Comparison of ENCODE assay signal across 17 cellular contexts in genomic region chr6:35764238-35764896, GRCh38. TPM values are rescaled to one million over a fixed set of nuclear protein-coding genes. Genes with fewer than 3 reads are reported as not detected.
A peak's percentile ranks its signal among the peaks of the same experiment; 100 is the strongest.
DNase-seq lines count a peak whose midpoint lies in the region; ATAC-seq, FAIRE-seq and TF ChIP-seq lines count a peak whose summit lies in the region.
"Had no signal": no experiment of that assay in that cellular context is flagged by ENCODE, and none has a peak within 500 bp of the region (broad histone marks: within the 10 kb centered on the region; RNA-seq: fewer than 3 reads in every experiment).

No MANE protein-coding gene starts in this region.

- peaks cover 0 to 4% of the 10 kb centered on the region in 2 experiments; a peak in 1 of 4 replicates for H3K27me3 ChIP-seq in GM12878 (replicated peaks in 1 of 2; ENCODE audit: control insufficient read depth in 2 of 2, insufficient read depth in 2 of 2, low read length in 1 of 2)
- no peaks in the 10 kb centered on the region for H3K27me3 ChIP-seq in iPS-20b (ENCODE audit: insufficient read depth, low read length)

- intact Hi-C loops in GM12878 (cut with micrococcal nuclease; ENCODE audit: unreplicated experiment) = no loop called here

- no peak overlapping the region for H3K4me3 ChIP-seq in GM12878
- H3K4me3 ChIP-seq in iPS-20b (ENCODE audit: low read length) = peak overlapping the region; percentile 82
- peak overlapping the region; percentile 12 for H3K4me3 ChIP-seq in retinal pigment epithelial cell (ENCODE audit: low read length)

- H3K9ac ChIP-seq in GM12878 (ENCODE audit: control insufficient read depth, insufficient read depth, low read length) (no peak overlapping the region), iPS-20b (ENCODE audit: low read depth, low read length) (peak overlapping the region; percentile 87)

- peak overlapping the region; percentile 50; the same call in 1 of the 2 replicates for H3K4me2 ChIP-seq in GM12878 (ENCODE audit: control insufficient read depth, insufficient read depth)

- no peaks in the 10 kb centered on the region for H4K20me1 ChIP-seq in GM12878 (ENCODE audit: control insufficient read depth, insufficient read depth)

- no TSS peak for BruUV-seq in GM12878 (replicated peaks; lab: Mats Ljungman, UMichigan)

- POLR2A ChIA-PET in GM12878 (lab: Charles Lee) = no interaction called here

- TF ChIP-seq CTCF in GM12878 (IDR thresholded peaks at IDR 0.05 in 2 of 3, conservative IDR thresholded peaks at IDR 0.05 in 1 of 3; ENCODE audit: control insufficient read depth in 2 of 3, extremely low read depth in 1 of 3, insufficient read depth in 1 of 3, low read depth in 3 of 3, low read length in 3 of 3) (no peak), retinal pigment epithelial cell (conservative IDR thresholded peaks at IDR 0.05; ENCODE audit: low read depth, low read length) (no peak)

- RAD21 ChIA-PET in GM12878 (lab: Charles Lee; ENCODE audit: unreplicated experiment) = no interaction called here

- no peak for TF ChIP-seq POLR2A in GM12878 (IDR thresholded peaks at IDR 0.05; ENCODE audit: low read depth, low read length)

- FAIRE-seq in GM12878 (lab: Jason Lieb, UNC) = no peak
- FAIRE-seq: endothelial cell of umbilical vein, GM12892, islet of Langerhans had no signal

- H3K27ac ChIP-seq in GM12878 (ENCODE audit: control insufficient read depth, insufficient read depth) (no peak overlapping the region), iPS-20b (ENCODE audit: low read length) (peak overlapping the region; percentile 81)

- 14% methylated on average over 26 of the region's 26 CpGs for WGBS in GM12878 (ENCODE audit: insufficient coverage, insufficient replicate concordance, low lambda C conversion rate, missing lambda C conversion rate)

- ATAC-seq in GM12878 (no peak), HG02885 (IDR thresholded peaks at IDR 0.05; ENCODE audit: poor library complexity, unreplicated experiment) (no peak)
- ATAC-seq: stimulated activated naive CD8-positive, alpha-beta T cell treated with anti-CD3 and anti-CD28 coated beads, Interleukin-15, Interleukin-2, amounts not matched to agents 100 U/mL and 50 U/mL, for 24 hours had no signal

- SMC1A ChIA-PET in GM12878 (lab: Charles Lee; ENCODE audit: uncharacterized antibody, unreplicated experiment) = no interaction called here

- TF ChIP-seq EP300 in GM12878 (IDR thresholded peaks at IDR 0.05; ENCODE audit: borderline replicate concordance in 1 of 2, control insufficient read depth in 1 of 2, low read depth in 2 of 2, low read length in 2 of 2) = no peak

- no peak for TF ChIP-seq RAD21 in GM12878 (IDR thresholded peaks at IDR 0.05; ENCODE audit: insufficient read depth, low read depth, low read length)

- H3K4me1 ChIP-seq in GM12878 (ENCODE audit: control insufficient read depth, insufficient read depth, low read length) (peaks cover 7% of the 10 kb centered on the region), iPS-20b (ENCODE audit: insufficient read depth, low read length) (peaks cover 10% of the 10 kb centered on the region; the same call in 1 of the 2 replicates)

- in situ Hi-C loops in GM12878 (cut with MboI) = no loop called here

- H3K36me3 ChIP-seq in GM12878 (ENCODE audit: control insufficient read depth in 2 of 2, insufficient read depth in 2 of 2, low read length in 1 of 2) (no peaks in the 10 kb centered on the region), iPS-20b (ENCODE audit: insufficient read depth, low read depth, low read length) (no peaks in the 10 kb centered on the region)

- H3K9me3 ChIP-seq in GM12878 (replicated peaks; ENCODE audit: control insufficient read depth, insufficient read depth, low read length) (peaks cover 9% of the 10 kb centered on the region), iPS-20b (ENCODE audit: insufficient read depth, low read depth, low read length) (no peaks in the 10 kb centered on the region)

- CTCF ChIA-PET in GM12878 (lab: Yijun Ruan, JAX) = no interaction called here

- DNase-seq in NCI-H1436 (lab: John Stamatoyannopoulos, UW) = peak; percentile 15
- no peak for DNase-seq in NCI-H1436 treated with DMSO at 0.1 percent for 48 hours (lab: John Stamatoyannopoulos, UW)
- DNase-seq in GM12878 (ENCODE audit: low read depth, low spot score) = no peak
- no peak for DNase-seq in retinal pigment epithelial cell (ENCODE audit: low read depth)
- DNase-seq in UCSD-AML1 (lab: John Stamatoyannopoulos, UW; ENCODE audit: unreplicated experiment) = no peak
- no peak for DNase-seq in putamen (ENCODE audit: low spot score)
- DNase-seq: 8988T; amniotic stem cell; NCI-H1048; stimulated activated CD4-positive, alpha-beta T cell treated with anti-CD3 and anti-CD28 coated beads, Interleukin-4, amount 100 ng/mL, for 1 hour; stimulated activated naive CD8-positive, alpha-beta T cell treated with anti-CD3 and anti-CD28 coated beads, Interleukin-15, Interleukin-2, amounts not matched to agents 100 U/mL and 50 U/mL, for 24 hours; T1000 had no signal

- H2AFZ ChIP-seq in GM12878 (ENCODE audit: control insufficient read depth, low read depth, low read length) = no peak overlapping the region

- H3K79me2 ChIP-seq in GM12878 (ENCODE audit: control insufficient read depth, insufficient read depth, low read length) = no peaks in the 10 kb centered on the region

RNA-seq across cellular contexts. Expression of gene CLPSL2, which starts 12.0 kb away (rescaled TPM):
- total RNA-seq in GM12878 (2013; cell fraction: nucleolus; rRNA removed) = not detected in 2 replicates
- total RNA-seq in GM12878 (2014; rRNA removed) = 0.49 TPM in 1 of 2 replicates, not detected in the other
- total RNA-seq in GM12878 (2014; rRNA removed; fragmentation: Illumina TruSeq; extraction: Trizol) = not detected in 2 replicates
- 1.2 and 1.3 TPM in 2 replicates for total RNA-seq in GM12878 (2021)
- not detected for polyA plus RNA-seq in GM12878 (2011; ENCODE audit: low read depth)
- polyA plus RNA-seq in GM12878 (2011; rRNA removed) = not detected in 2 replicates
- not detected in 2 replicates for polyA plus RNA-seq in GM12878 (2011; cell fraction: cytosol; rRNA removed)
- polyA plus RNA-seq in GM12878 (2011; cell fraction: nucleus; rRNA removed) = not detected in 2 replicates
- not detected in 2 replicates for polyA plus RNA-seq in GM12878 (2012)
- polyA plus RNA-seq in GM12878 (2014; fragmentation: Illumina TruSeq; extraction: Trizol) = not detected in 2 replicates
- not detected for polyA plus RNA-seq in GM12878 (2014; fragmentation: Nextera tagmentation; extraction: Ambion mirVana)
- 0.32 TPM in 1 of 2 replicates, not detected in the other for polyA plus RNA-seq in GM12878 (2014; rRNA removed)
- not detected for polyA plus RNA-seq in GM12878 (2016; fragmentation: Nextera tagmentation; extraction: Ambion mirVana)
- polyA minus RNA-seq in GM12878 (2011; rRNA and poly(A)+ RNA removed) = not detected in 2 replicates
- polyA minus RNA-seq in GM12878 (2011; cell fraction: cytosol; rRNA and poly(A)+ RNA removed) = not detected in 2 replicates
- not detected in 2 replicates for polyA minus RNA-seq in GM12878 (2011; cell fraction: nucleus; rRNA and poly(A)+ RNA removed)
- total RNA-seq: endothelial cell of umbilical vein had no signal
- polyA plus RNA-seq: endothelial cell of umbilical vein had no signal

RNA-seq across cellular contexts. Expression of gene CLPSL1, which starts 16.5 kb away (rescaled TPM):
- total RNA-seq in GM12878 (2013; cell fraction: nucleolus; rRNA removed) = not detected in 2 replicates
- total RNA-seq in GM12878 (2014; rRNA removed) (not detected in 2 replicates), GM12878 (2014; rRNA removed; fragmentation: Illumina TruSeq; extraction: Trizol) (not detected in 2 replicates), GM12878 (2021) (not detected in 2 replicates)
- not detected for polyA plus RNA-seq in GM12878 (2011; ENCODE audit: low read depth)
- polyA plus RNA-seq in GM12878 (2011; rRNA removed) (not detected in 2 replicates), GM12878 (2014; fragmentation: Illumina TruSeq; extraction: Trizol) (not detected in 2 replicates), GM12878 (2014; fragmentation: Nextera tagmentation; extraction: Ambion mirVana) (not detected), GM12878 (2014; rRNA removed) (not detected in 2 replicates), GM12878 (2016; fragmentation: Nextera tagmentation; extraction: Ambion mirVana) (not detected)
- not detected in 2 replicates for polyA plus RNA-seq in GM12878 (2011; cell fraction: cytosol; rRNA removed)
- polyA plus RNA-seq in GM12878 (2011; cell fraction: nucleus; rRNA removed) = not detected in 2 replicates
- polyA plus RNA-seq in GM12878 (2012) = not detected in 2 replicates
- not detected in 2 replicates for polyA minus RNA-seq in GM12878 (2011; rRNA and poly(A)+ RNA removed)
- polyA minus RNA-seq in GM12878 (2011; cell fraction: cytosol; rRNA and poly(A)+ RNA removed) = not detected in 2 replicates
- polyA minus RNA-seq in GM12878 (2011; cell fraction: nucleus; rRNA and poly(A)+ RNA removed) = not detected in 2 replicates
- total RNA-seq: endothelial cell of umbilical vein had no signal
- polyA plus RNA-seq: endothelial cell of umbilical vein had no signal

RNA-seq across cellular contexts. Expression of gene ARMC12, which starts 27.5 kb away (rescaled TPM):
- total RNA-seq in GM12878 (2013; cell fraction: nucleolus; rRNA removed) = 0.77 and 0.88 TPM in 2 replicates
- 0.45 and 0.49 TPM in 2 replicates for total RNA-seq in GM12878 (2014; rRNA removed)
- total RNA-seq in GM12878 (2014; rRNA removed; fragmentation: Illumina TruSeq; extraction: Trizol) = 0.40 and 0.46 TPM in 2 replicates
- total RNA-seq in GM12878 (2021) = 0.56 and 1.0 TPM in 2 replicates
- polyA plus RNA-seq in GM12878 (2011; ENCODE audit: low read depth) = 0.46 TPM
- polyA plus RNA-seq in GM12878 (2011; rRNA removed) = 0.72 and 1.6 TPM in 2 replicates
- 1.6 and 1.7 TPM in 2 replicates for polyA plus RNA-seq in GM12878 (2011; cell fraction: cytosol; rRNA removed)
- 4.8 and 8.9 TPM in 2 replicates for polyA plus RNA-seq in GM12878 (2011; cell fraction: nucleus; rRNA removed)
- 0.54 and 0.91 TPM in 2 replicates for polyA plus RNA-seq in GM12878 (2012)
- polyA plus RNA-seq in GM12878 (2014; fragmentation: Illumina TruSeq; extraction: Trizol) = 0.76 and 0.90 TPM in 2 replicates
- 1 to 10 TPM in 1 of 2 experiments, under 1 TPM in 1; 0.68 to 1.5 TPM for polyA plus RNA-seq in GM12878 (2014; fragmentation: Nextera tagmentation; extraction: Ambion mirVana)
- polyA plus RNA-seq in GM12878 (2014; rRNA removed) = 1.2 TPM in 2 replicates
- polyA plus RNA-seq in GM12878 (2016; fragmentation: Nextera tagmentation; extraction: Ambion mirVana) = under 1 TPM; 0.10 to 0.25 TPM
- 0.88 TPM in 1 of 2 replicates, not detected in the other for polyA minus RNA-seq in GM12878 (2011; rRNA and poly(A)+ RNA removed)
- polyA minus RNA-seq in GM12878 (2011; cell fraction: cytosol; rRNA and poly(A)+ RNA removed) = not detected in 2 replicates
- 0.24 and 0.48 TPM in 2 replicates for polyA minus RNA-seq in GM12878 (2011; cell fraction: nucleus; rRNA and poly(A)+ RNA removed)

RNA-seq across cellular contexts. Expression of gene CLPS, which starts 32.8 kb away (rescaled TPM):
- not detected in 2 replicates for total RNA-seq in GM12878 (2013; cell fraction: nucleolus; rRNA removed)
- not detected in 2 replicates for total RNA-seq in GM12878 (2014; rRNA removed)
- total RNA-seq in GM12878 (2014; rRNA removed; fragmentation: Illumina TruSeq; extraction: Trizol) = not detected in 2 replicates
- 3.5 and 4.7 TPM in 2 replicates for total RNA-seq in GM12878 (2021)
- not detected for polyA plus RNA-seq in GM12878 (2011; ENCODE audit: low read depth)
- not detected in 2 replicates for polyA plus RNA-seq in GM12878 (2011; rRNA removed)
- not detected in 2 replicates for polyA plus RNA-seq in GM12878 (2011; cell fraction: cytosol; rRNA removed)
- not detected in 2 replicates for polyA plus RNA-seq in GM12878 (2011; cell fraction: nucleus; rRNA removed)
- not detected in 2 replicates for polyA plus RNA-seq in GM12878 (2012)
- polyA plus RNA-seq in GM12878 (2014; fragmentation: Illumina TruSeq; extraction: Trizol) = not detected in 2 replicates
- not detected for polyA plus RNA-seq in GM12878 (2014; fragmentation: Nextera tagmentation; extraction: Ambion mirVana)
- polyA plus RNA-seq in GM12878 (2014; rRNA removed) = not detected in 2 replicates
- not detected for polyA plus RNA-seq in GM12878 (2016; fragmentation: Nextera tagmentation; extraction: Ambion mirVana)
- not detected in 2 replicates for polyA minus RNA-seq in GM12878 (2011; rRNA and poly(A)+ RNA removed)
- not detected in 2 replicates for polyA minus RNA-seq in GM12878 (2011; cell fraction: cytosol; rRNA and poly(A)+ RNA removed)
- not detected in 2 replicates for polyA minus RNA-seq in GM12878 (2011; cell fraction: nucleus; rRNA and poly(A)+ RNA removed)
- total RNA-seq: endothelial cell of umbilical vein had no signal
- polyA plus RNA-seq: endothelial cell of umbilical vein had no signal

RNA-seq across cellular contexts. Expression of gene LHFPL5, which starts 40.8 kb away (rescaled TPM):
- total RNA-seq in GM12878 (2013; cell fraction: nucleolus; rRNA removed) = not detected in 2 replicates
- total RNA-seq in GM12878 (2014; rRNA removed) (0.11 TPM in 1 of 2 replicates, not detected in the other), GM12878 (2014; rRNA removed; fragmentation: Illumina TruSeq; extraction: Trizol) (not detected in 2 replicates), GM12878 (2021) (not detected in 2 replicates)
- not detected for polyA plus RNA-seq in GM12878 (2011; ENCODE audit: low read depth)
- polyA plus RNA-seq in GM12878 (2011; rRNA removed) (not detected in 2 replicates), GM12878 (2014; fragmentation: Illumina TruSeq; extraction: Trizol) (not detected in 2 replicates), GM12878 (2014; fragmentation: Nextera tagmentation; extraction: Ambion mirVana) (not detected), GM12878 (2014; rRNA removed) (not detected in 2 replicates), GM12878 (2016; fragmentation: Nextera tagmentation; extraction: Ambion mirVana) (not detected)
- polyA plus RNA-seq in GM12878 (2011; cell fraction: cytosol; rRNA removed) = not detected in 2 replicates
- polyA plus RNA-seq in GM12878 (2011; cell fraction: nucleus; rRNA removed) = not detected in 2 replicates
- not detected in 2 replicates for polyA plus RNA-seq in GM12878 (2012)
- polyA minus RNA-seq in GM12878 (2011; rRNA and poly(A)+ RNA removed) = not detected in 2 replicates
- not detected in 2 replicates for polyA minus RNA-seq in GM12878 (2011; cell fraction: cytosol; rRNA and poly(A)+ RNA removed)
- polyA minus RNA-seq in GM12878 (2011; cell fraction: nucleus; rRNA and poly(A)+ RNA removed) = not detected in 2 replicates
- total RNA-seq: endothelial cell of umbilical vein had no signal
- polyA plus RNA-seq: endothelial cell of umbilical vein had no signal
